8 cellular contexts compared by ENCODE assay signal in genomic region chr14:89956294-89957009, GRCh38.
DNase-seq lines count a peak whose midpoint lies in the region; ATAC-seq lines count a peak whose summit lies in the region.

No MANE protein-coding gene starts in this region.

- H3K9ac ChIP-seq in endocrine pancreas (ENCODE audit: control insufficient read depth, insufficient read depth, low read length), result peak overlapping the region; percentile 92
- H3K9ac ChIP-seq in mucosa of rectum (ENCODE audit: low read depth in 1 of 2, low read length in 2 of 2), result peak overlapping the region; percentile 83 to 86

- ATAC-seq in GM18868 (IDR thresholded peaks at IDR 0.05; ENCODE audit: unreplicated experiment), result peak; percentile 34
- ATAC-seq in HG03139 (IDR thresholded peaks at IDR 0.05; ENCODE audit: unreplicated experiment), result peak; percentile 26

- H3K4me3 ChIP-seq in ACC112 (ENCODE audit: low read depth, low read length) (peak overlapping the region; percentile 81), endocrine pancreas (ENCODE audit: control insufficient read depth, insufficient read depth, low read length) (peak overlapping the region; percentile 57), mucosa of rectum (ENCODE audit: low read length in 2 of 2) (peak overlapping the region; percentile 87 to 88)

- H3K9me3 ChIP-seq in endocrine pancreas (ENCODE audit: control insufficient read depth, low read length) (no peaks in the 10 kb centered on the region), mucosa of rectum (ENCODE audit: control insufficient read depth in 2 of 2, low read length in 2 of 2) (no peaks in the 10 kb centered on the region)

- peaks cover 20% of the 10 kb centered on the region for H3K4me1 ChIP-seq in ACC112 (ENCODE audit: control insufficient read depth, insufficient read depth, low read length, unreplicated experiment)
- H3K4me1 ChIP-seq in endocrine pancreas (ENCODE audit: control insufficient read depth, insufficient read depth, low read length), result no peaks in the 10 kb centered on the region
- peaks cover 16% of the 10 kb centered on the region in 2 donors for H3K4me1 ChIP-seq in mucosa of rectum (ENCODE audit: control insufficient read depth in 2 of 2, insufficient read depth in 2 of 2, low read length in 2 of 2)

- H3K79me2 ChIP-seq in ACC112 (ENCODE audit: control insufficient read depth, insufficient read depth, low read length, unreplicated experiment), result peaks cover 51% of the 10 kb centered on the region

- peak; percentile 46 for DNase-seq in NCI-H748 treated with DMSO at 0.1 percent for 48 hours (lab: John Stamatoyannopoulos, UW)
- peak; percentile 91 for DNase-seq in activated CD8-positive, alpha-beta memory T cell treated with anti-CD3 and anti-CD28 coated beads for 24 hours
- DNase-seq in stimulated activated CD8-positive, alpha-beta memory T cell treated with anti-CD3 and anti-CD28 coated beads, Interleukin-4, amount 100 ng/mL, for 4 hours (ENCODE audit: low read depth in 2 of 2, low spot score in 1 of 2), result peak; percentile 74 to 79

- H3K36me3 ChIP-seq in ACC112 (ENCODE audit: insufficient read depth, low read length) (peaks cover 19% of the 10 kb centered on the region; the same call in 1 of the 2 replicates), endocrine pancreas (ENCODE audit: control insufficient read depth, insufficient read depth, low read length) (no peaks in the 10 kb centered on the region), mucosa of rectum (ENCODE audit: control insufficient read depth in 2 of 2, insufficient read depth in 2 of 2, low read length in 2 of 2) (peaks cover 2 to 4% of the 10 kb centered on the region in 2 donors)

- H3K27me3 ChIP-seq in ACC112 (ENCODE audit: insufficient read depth, low read length), result no peaks in the 10 kb centered on the region
- no peaks in the 10 kb centered on the region for H3K27me3 ChIP-seq in endocrine pancreas (ENCODE audit: control insufficient read depth, insufficient read depth, low read length)
- H3K27me3 ChIP-seq in mucosa of rectum (ENCODE audit: control insufficient read depth in 2 of 2, insufficient read depth in 2 of 2, low read length in 2 of 2), result no peaks in the 10 kb centered on the region

- peak overlapping the region; percentile 94 for H2AFZ ChIP-seq in ACC112 (ENCODE audit: low read length, unreplicated experiment)

- peak overlapping the region; percentile 89 for H3K27ac ChIP-seq in ACC112 (ENCODE audit: low read depth, low read length)
- peak overlapping the region; percentile 92 to 96 for H3K27ac ChIP-seq in mucosa of rectum (ENCODE audit: low read depth in 2 of 2, low read length in 2 of 2)

Comparison
In these comparisons a context has a peak if more than half of its experiments do, and no peak if none do; other contexts are left out.
1. Peak in every context shown above with its lines: DNase-seq, ATAC-seq, H3K4me3 ChIP-seq and H3K27ac ChIP-seq.